8 cellular contexts compared by ENCODE assay signal in genomic region chr4:80335554-80336358, GRCh38. TPM values are rescaled to one million over a fixed set of nuclear protein-coding genes. Genes with fewer than 3 reads are reported as not detected.
DNase-seq lines count a peak whose midpoint lies in the region; ATAC-seq lines count a peak whose summit lies in the region.

Gene CFAP299 (plus strand): TSS chr4:80335730.

- H3K4me1 Mint-ChIP-seq in dendritic cell treated with granulocyte-macrophage colony-stimulating factor and Interleukin-4, amounts not matched to agents 40 ng/mL and 50 ng/mL, for 4 days (ENCODE audit: low read depth) = peaks cover 13% of the 10 kb centered on the region

- H3K9me3 Mint-ChIP-seq in dendritic cell treated with granulocyte-macrophage colony-stimulating factor and Interleukin-4, amounts not matched to agents 40 ng/mL and 50 ng/mL, for 4 days = no peaks in the 10 kb centered on the region

- intact Hi-C loops in dendritic cell treated with granulocyte-macrophage colony-stimulating factor and Interleukin-4, amounts not matched to agents 40 ng/mL and 50 ng/mL, for 4 days (cut with micrococcal nuclease) = loop anchor here (5.0 to 10.0 kb wide), 2 partner anchors 111 to 1383 kb away; no protein-coding TSS in a partner anchor

- ATAC-seq in HG02981 (IDR thresholded peaks at IDR 0.05; ENCODE audit: unreplicated experiment) (peak; percentile 97), left lobe of liver (peak; percentile 96)
- ATAC-seq in activated CD4-positive, CD25-positive, alpha-beta regulatory T cell treated with anti-CD3 and anti-CD28 coated beads, Interleukin-2, amount 50 U/mL, for 24 hours = peak; percentile 76

- H3K27me3 Mint-ChIP-seq in dendritic cell treated with granulocyte-macrophage colony-stimulating factor and Interleukin-4, amounts not matched to agents 40 ng/mL and 50 ng/mL, for 4 days = peaks cover 15% of the 10 kb centered on the region

- no peak within 1 kb of the TSS for H3K27ac Mint-ChIP-seq in dendritic cell treated with granulocyte-macrophage colony-stimulating factor and Interleukin-4, amounts not matched to agents 40 ng/mL and 50 ng/mL, for 4 days

- DNase-seq in NCI-H526 (lab: John Stamatoyannopoulos, UW) (peak; percentile 2 to 66), NCI-H526 treated with DMSO at 0.1 percent for 48 hours (lab: John Stamatoyannopoulos, UW) (no peak), NCI-H2107 (lab: John Stamatoyannopoulos, UW) (peak; percentile 49), left lobe of liver (ENCODE audit: low spot score) (peak; percentile 93)
- peak; percentile 50 to 54 for DNase-seq in stimulated activated CD4-positive, alpha-beta T cell treated with anti-CD3 and anti-CD28 coated beads, Interleukin-2, amount 100 ng/mL, for 48 hours

- H3K4me3 Mint-ChIP-seq in dendritic cell treated with granulocyte-macrophage colony-stimulating factor and Interleukin-4, amounts not matched to agents 40 ng/mL and 50 ng/mL, for 4 days = peak within 1 kb of the TSS; percentile 87

- H3K36me3 Mint-ChIP-seq in dendritic cell treated with granulocyte-macrophage colony-stimulating factor and Interleukin-4, amounts not matched to agents 40 ng/mL and 50 ng/mL, for 4 days (ENCODE audit: low read depth) = no peaks in the 10 kb centered on the region

RNA-seq across cellular contexts. Expression of gene CFAP299, which starts in this region (rescaled TPM):
- total RNA-seq in left lobe of liver = not detected

Comparison
In these comparisons a context has a peak if more than half of its experiments do, and no peak if none do; other contexts are left out.
1. Peak in DNase-seq and ATAC-seq in left lobe of liver; RNA of the gene not detected or under 1 TPM.